18 cellular contexts compared by ENCODE assay signal in genomic region chr6:54255881-54256280, GRCh38. TPM values are rescaled to one million over a fixed set of nuclear protein-coding genes. Genes with fewer than 3 reads are reported as not detected.
DNase-seq lines count a peak whose midpoint lies in the region; TF ChIP-seq lines count a peak whose summit lies in the region.
"Had no signal": no experiment of that assay in that cellular context is flagged by ENCODE, and none has a peak within 500 bp of the region (broad histone marks: within the 10 kb centered on the region; RNA-seq: fewer than 3 reads in every experiment).

No MANE protein-coding gene starts in this region.

- no peaks in the 10 kb centered on the region for H3K36me3 ChIP-seq in ascending aorta
- H3K36me3 ChIP-seq: BE2C, SJCRH30 had no signal

- TF ChIP-seq CTCF in ascending aorta (IDR thresholded peaks at IDR 0.05) (no peak), fibroblast of pulmonary artery (IDR thresholded peaks at IDR 0.05; ENCODE audit: low read length, missing control alignments) (no peak)

- DNase-seq in ascending aorta (ENCODE audit: low spot score in 2 of 2) (no peak), fibroblast of pulmonary artery (ENCODE audit: low read depth) (peak; percentile 24), midbrain (lab: John Stamatoyannopoulos, UW) (peak; percentile 10), superior temporal gyrus (ENCODE audit: extremely low spot score) (peak; percentile 60), NCI-H2171 (lab: John Stamatoyannopoulos, UW) (no peak)
- no peak for DNase-seq in activated CD8-positive, alpha-beta memory T cell treated with anti-CD3 and anti-CD28 coated beads, Interleukin-2, amount 50 U/mL, for 48 hours
- no peak for DNase-seq in T-helper 2 cell treated with Interferon-gamma antibody and Interleukin-4, amounts not matched to agents 5 μg/mL and 100 μg/mL, for 36 hours (ENCODE audit: low spot score)
- DNase-seq: activated CD4-positive, alpha-beta T cell treated with anti-CD3 and anti-CD28 coated beads for 4 hours; BE2C; body of pancreas; H9; MM.1S; naive thymus-derived CD8-positive, alpha-beta T cell; NCI-H187; NCI-H526 treated with DMSO at 0.1 percent for 48 hours; SJCRH30; stimulated activated CD4-positive, alpha-beta T cell treated with anti-CD3 and anti-CD28 coated beads, Interleukin-1b, Interleukin-23, amount 100 ng/mL, for 48 hours had no signal

- intact Hi-C loops in ascending aorta (cut with DNase I), result no loop called here

- H3K36me3 Mint-ChIP-seq in T-helper 2 cell treated with Interferon-gamma antibody and Interleukin-4, amounts not matched to agents 5 μg/mL and 100 μg/mL, for 36 hours (ENCODE audit: low read depth), result no peaks in the 10 kb centered on the region
- H3K36me3 Mint-ChIP-seq: naive thymus-derived CD8-positive, alpha-beta T cell had no signal

- peaks cover 0 to 3% of the 10 kb centered on the region in 2 donors for H3K4me1 ChIP-seq in ascending aorta
- H3K4me1 ChIP-seq: BE2C, body of pancreas had no signal

- no peaks in the 10 kb centered on the region for H3K9me3 Mint-ChIP-seq in T-helper 2 cell treated with Interferon-gamma antibody and Interleukin-4, amounts not matched to agents 5 μg/mL and 100 μg/mL, for 36 hours
- H3K9me3 Mint-ChIP-seq: H9 had no signal

- H3K27me3 ChIP-seq in ascending aorta, result no peaks in the 10 kb centered on the region
- H3K27me3 ChIP-seq: BE2C, body of pancreas, SJCRH30 had no signal

- H3K27me3 Mint-ChIP-seq in T-helper 2 cell treated with Interferon-gamma antibody and Interleukin-4, amounts not matched to agents 5 μg/mL and 100 μg/mL, for 36 hours (ENCODE audit: low read depth), result no peaks in the 10 kb centered on the region

- no peak overlapping the region for H3K27ac Mint-ChIP-seq in T-helper 2 cell treated with Interferon-gamma antibody and Interleukin-4, amounts not matched to agents 5 μg/mL and 100 μg/mL, for 36 hours
- H3K27ac Mint-ChIP-seq: H9; naive thymus-derived CD8-positive, alpha-beta T cell had no signal

- H3K27ac ChIP-seq in ascending aorta, result peak overlapping the region; percentile 15 to 58
- H3K27ac ChIP-seq: body of pancreas, SJCRH30 had no signal

- H3K4me1 Mint-ChIP-seq in T-helper 2 cell treated with Interferon-gamma antibody and Interleukin-4, amounts not matched to agents 5 μg/mL and 100 μg/mL, for 36 hours (ENCODE audit: low read depth), result no peaks in the 10 kb centered on the region
- H3K4me1 Mint-ChIP-seq: naive thymus-derived CD8-positive, alpha-beta T cell had no signal

- no peaks in the 10 kb centered on the region for H3K9me3 ChIP-seq in ascending aorta
- H3K9me3 ChIP-seq: BE2C, body of pancreas, SJCRH30 had no signal

- H3K4me3 ChIP-seq in ascending aorta (no peak overlapping the region), fibroblast of pulmonary artery (replicated peaks; ENCODE audit: low read depth, low read length) (no peak overlapping the region)
- H3K4me3 ChIP-seq: body of pancreas, SJCRH30 had no signal

- H3K4me3 Mint-ChIP-seq in T-helper 2 cell treated with Interferon-gamma antibody and Interleukin-4, amounts not matched to agents 5 μg/mL and 100 μg/mL, for 36 hours, result no peak overlapping the region
- H3K4me3 Mint-ChIP-seq: H9; naive thymus-derived CD8-positive, alpha-beta T cell had no signal

RNA-seq across cellular contexts. Expression of gene TINAG, which starts 52.4 kb away (rescaled TPM):
- total RNA-seq in ascending aorta, result not detected
- total RNA-seq: H9; naive thymus-derived CD8-positive, alpha-beta T cell; pulmonary artery endothelial cell; SJCRH30 had no signal

Comparison
In these comparisons a context has a peak if more than half of its experiments do, and no peak if none do; other contexts are left out.
1. DNase-seq: peak in fibroblast of pulmonary artery (single experiment), midbrain (single experiment) and superior temporal gyrus (single experiment); none in ascending aorta (0 of 2), activated CD8-positive, alpha-beta memory T cell treated with anti-CD3 and anti-CD28 coated beads, Interleukin-2, amount 50 U/mL, for 48 hours (single experiment), T-helper 2 cell treated with Interferon-gamma antibody and Interleukin-4, amounts not matched to agents 5 μg/mL and 100 μg/mL, for 36 hours (single experiment) and NCI-H2171 (single experiment).